ENCODE assay signal across 19 cellular contexts in the genomic region with DNA sequence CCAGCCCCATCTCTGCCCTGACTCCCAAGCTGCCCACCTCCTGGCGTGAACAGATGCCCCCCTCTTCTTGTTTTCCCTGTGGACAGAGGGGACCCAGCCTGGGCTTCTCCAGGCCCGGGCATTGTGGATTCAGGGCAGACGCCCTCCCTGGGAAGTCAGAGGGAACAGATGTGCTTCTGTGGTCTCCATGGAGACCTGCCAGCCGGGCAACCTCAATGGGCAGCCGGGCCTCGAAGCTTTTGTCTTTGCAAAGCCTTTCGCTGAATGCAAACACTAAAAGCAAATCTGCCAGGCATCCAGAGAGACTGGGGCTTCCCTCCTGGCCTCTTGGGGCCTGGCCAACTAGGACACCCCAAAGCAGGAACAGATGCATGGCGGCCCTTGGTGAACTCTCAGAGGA.
DNase-seq lines count a peak whose midpoint lies in the region; ATAC-seq lines count a peak whose summit lies in the region.
"Had no signal": no experiment of that assay in that cellular context is flagged by ENCODE, and none has a peak within 500 bp of the region (broad histone marks: within the 10 kb centered on the region; RNA-seq: fewer than 3 reads in every experiment).

No MANE protein-coding gene starts in this region.

- no peak overlapping the region for H2AFZ ChIP-seq in Karpas-422 (ENCODE audit: low read length)

- H3K27me3 ChIP-seq in Karpas-422 (ENCODE audit: low read length): no peaks in the 10 kb centered on the region
- H3K27me3 ChIP-seq: BLaER1, pancreas had no signal

- DNase-seq in Ammon's horn (ENCODE audit: low spot score): peak; percentile 69
- peak; percentile 59 for DNase-seq in NCI-H1105 treated with DMSO at 0.1 percent for 48 hours (lab: John Stamatoyannopoulos, UW)
- DNase-seq in NCI-H748 (lab: John Stamatoyannopoulos, UW; ENCODE audit: unreplicated experiment): peak; percentile 87
- DNase-seq in medulla oblongata (ENCODE audit: extremely low spot score): peak; percentile 69
- no peak for DNase-seq in GOT3 (lab: John Stamatoyannopoulos, UW)
- DNase-seq in Right ventricle myocardium inferior (ENCODE audit: missing footprints): no peak
- DNase-seq in Karpas-422: no peak
- DNase-seq: activated naive CD8-positive, alpha-beta T cell treated with anti-CD3 and anti-CD28 coated beads, Interleukin-2, amount 10 ng/mL, durations not matched to agents 7 days and 5 days; kidney; MM.1S; naive B cell; NCI-H226; pancreas; stimulated activated CD4-positive, alpha-beta T cell treated with anti-CD3 and anti-CD28 coated beads, Interleukin-4, amount 100 ng/mL, for 24 hours; stomach had no signal

- H3K4me2 ChIP-seq in Karpas-422 (ENCODE audit: low read depth, low read length, poor library complexity, severe bottlenecking): no peak overlapping the region
- H3K4me2 ChIP-seq: BLaER1 had no signal

- no peak for ATAC-seq in Right ventricle myocardium inferior
- no peak for ATAC-seq in HG03378 (IDR thresholded peaks at IDR 0.05; ENCODE audit: unreplicated experiment)

- peaks cover 2% of the 10 kb centered on the region; the same call in 1 of the 2 replicates for H3K9me3 ChIP-seq in Karpas-422 (ENCODE audit: low read length)
- H3K9me3 ChIP-seq: pancreas had no signal

- no peaks in the 10 kb centered on the region for H3K4me1 ChIP-seq in Karpas-422 (ENCODE audit: low read length)
- H3K4me1 ChIP-seq: pancreas had no signal

- H3K79me2 ChIP-seq in Karpas-422 (ENCODE audit: low read length): no peaks in the 10 kb centered on the region

- no peak overlapping the region for H3K9ac ChIP-seq in Karpas-422 (ENCODE audit: low read length)
- H3K9ac ChIP-seq: BLaER1 had no signal

- H3K4me3 ChIP-seq in Karpas-422 (ENCODE audit: low read length): no peak overlapping the region
- H3K4me3 ChIP-seq: BLaER1, lung, pancreas, skin epidermis, stomach had no signal

- intact Hi-C loops in Right ventricle myocardium inferior (cut with DNase I): no loop called here

- no peaks in the 10 kb centered on the region for H4K20me1 ChIP-seq in Karpas-422 (ENCODE audit: insufficient read depth, low read depth, low read length)
- H4K20me1 ChIP-seq: BLaER1 had no signal

- H3K36me3 ChIP-seq in Karpas-422 (ENCODE audit: insufficient read depth, low read length): no peaks in the 10 kb centered on the region
- H3K36me3 ChIP-seq: BLaER1, pancreas, stomach had no signal

- H3K9me2 ChIP-seq in Karpas-422 (replicated peaks; ENCODE audit: insufficient read depth, low read length): no peaks in the 10 kb centered on the region

- no peak overlapping the region for H3K27ac ChIP-seq in Karpas-422 (ENCODE audit: low read length)
- H3K27ac ChIP-seq: BLaER1, pancreas, skin epidermis, stomach had no signal

Comparison
In these comparisons a context has a peak if more than half of its experiments do, and no peak if none do; other contexts are left out.
1. DNase-seq: peak in Ammon's horn (single experiment), NCI-H1105 treated with DMSO at 0.1 percent for 48 hours (single experiment), NCI-H748 (single experiment) and medulla oblongata (single experiment); none in GOT3 (single experiment), Right ventricle myocardium inferior (single experiment) and Karpas-422 (single experiment).